8 cellular contexts compared by ENCODE assay signal in genomic region chr5:121962347-121962670, GRCh38. TPM values are rescaled to one million over a fixed set of nuclear protein-coding genes. Genes with fewer than 3 reads are reported as not detected.
A peak's percentile ranks its signal among the peaks of the same experiment; 100 is the strongest.
DNase-seq lines count a peak whose midpoint lies in the region; ATAC-seq and TF ChIP-seq lines count a peak whose summit lies in the region.

No MANE protein-coding gene starts in this region.

- peak overlapping the region; percentile 98 for H3K4me2 ChIP-seq in smooth muscle cell

- H3K27me3 ChIP-seq in gastroesophageal sphincter (peaks cover 4% of the 10 kb centered on the region), smooth muscle cell (ENCODE audit: low read depth) (peaks cover 13% of the 10 kb centered on the region)

- no peaks in the 10 kb centered on the region for H3K9me3 Mint-ChIP-seq in activated T-cell treated with anti-CD3 and anti-CD28 coated beads, Interleukin-2, amount 50 U/mL, for 4 hours

- H3K4me3 ChIP-seq in SK-N-MC (peak overlapping the region; percentile 84), gastroesophageal sphincter (peak overlapping the region; percentile 60 to 80), smooth muscle cell (peak overlapping the region; percentile 84)

- H3K4me1 Mint-ChIP-seq in activated T-cell treated with anti-CD3 and anti-CD28 coated beads, Interleukin-2, amount 50 U/mL, for 4 hours (ENCODE audit: low read depth), result peaks cover 45% of the 10 kb centered on the region

- no peaks in the 10 kb centered on the region for H4K20me1 ChIP-seq in smooth muscle cell (ENCODE audit: low read depth)

- ATAC-seq in activated T-cell treated with anti-CD3 and anti-CD28 coated beads, Interleukin-2, amount 50 U/mL, for 4 hours, result peak; percentile 37 to 38
- ATAC-seq in HG02938 (IDR thresholded peaks at IDR 0.05; ENCODE audit: unreplicated experiment) (peak; percentile 84), gastroesophageal sphincter (no peak)

- H3K4me1 ChIP-seq in gastroesophageal sphincter (peaks cover 3 to 22% (median 6%) of the 10 kb centered on the region in 3 donors), smooth muscle cell (ENCODE audit: low read depth) (peaks cover 17% of the 10 kb centered on the region)

- peaks cover 52% of the 10 kb centered on the region for H3K79me2 ChIP-seq in smooth muscle cell (ENCODE audit: low read depth)

- peaks cover 15% of the 10 kb centered on the region for H3K36me3 Mint-ChIP-seq in activated T-cell treated with anti-CD3 and anti-CD28 coated beads, Interleukin-2, amount 50 U/mL, for 4 hours (ENCODE audit: insufficient read depth)

- DNase-seq in activated T-cell treated with anti-CD3 and anti-CD28 coated beads, Interleukin-2, amount 50 U/mL, for 4 hours, result no peak
- no peak for DNase-seq in activated T-cell treated with anti-CD3 and anti-CD28 coated beads, Interleukin-2, amount 50 U/mL, for 48 hours
- DNase-seq in SK-N-MC (ENCODE audit: low read depth, low spot score), result no peak
- DNase-seq in smooth muscle cell (lab: John Stamatoyannopoulos, UW; ENCODE audit: unreplicated experiment), result no peak
- no peak for DNase-seq in NCI-H2227 (lab: John Stamatoyannopoulos, UW; ENCODE audit: unreplicated experiment)
- no peak for DNase-seq in HuH-7.5 (ENCODE audit: low spot score)

- no peak for TF ChIP-seq POLR2A in gastroesophageal sphincter (IDR thresholded peaks at IDR 0.05)

- TF ChIP-seq CTCF in gastroesophageal sphincter (IDR thresholded peaks at IDR 0.05), result no peak
- no peak for TF ChIP-seq CTCF in smooth muscle cell (IDR thresholded peaks at IDR 0.05; ENCODE audit: borderline replicate concordance, insufficient read depth, poor library complexity, severe bottlenecking)

- peak overlapping the region; percentile 93 for H3K9ac ChIP-seq in SK-N-MC (ENCODE audit: insufficient read length)
- peak overlapping the region; percentile 89 for H3K9ac ChIP-seq in smooth muscle cell (ENCODE audit: low read depth)

- peaks cover 3% of the 10 kb centered on the region for H3F3A ChIP-seq in smooth muscle cell (ENCODE audit: low read depth)

- peaks cover 16% of the 10 kb centered on the region for H3K36me3 ChIP-seq in SK-N-MC (ENCODE audit: insufficient read depth, low read length)
- H3K36me3 ChIP-seq in gastroesophageal sphincter, result no peaks in the 10 kb centered on the region
- H3K36me3 ChIP-seq in smooth muscle cell (ENCODE audit: low read depth), result no peaks in the 10 kb centered on the region

- no peak for TF ChIP-seq EP300 in gastroesophageal sphincter (IDR thresholded peaks at IDR 0.05)

- H3K27ac ChIP-seq in SK-N-MC, result no peak overlapping the region; the same call in 1 of the 2 replicates
- H3K27ac ChIP-seq in gastroesophageal sphincter, result peak overlapping the region in 3 of 4 donors; percentile 74 to 78 (median 77)
- peak overlapping the region; percentile 93 for H3K27ac ChIP-seq in smooth muscle cell (ENCODE audit: low read depth)

- 0% methylated on average over 6 of the region's 6 CpGs for whole genome bisulfite sequencing in gastroesophageal sphincter (ENCODE audit: low coverage in 1 of 2), 2 donors
- WGBS in smooth muscle cell (ENCODE audit: low lambda C conversion rate), result 2% methylated on average over 6 of the region's 6 CpGs

- H3K9me3 ChIP-seq in SK-N-MC (ENCODE audit: low read depth, low read length) (no peaks in the 10 kb centered on the region), gastroesophageal sphincter (peaks cover 0 to 9% (median 0%) of the 10 kb centered on the region in 3 donors), smooth muscle cell (replicated peaks; ENCODE audit: low read depth) (no peaks in the 10 kb centered on the region)

- peak overlapping the region; percentile 78 for H2AFZ ChIP-seq in smooth muscle cell (ENCODE audit: low read depth)

- peak overlapping the region; percentile 95 for H3K4me3 Mint-ChIP-seq in activated T-cell treated with anti-CD3 and anti-CD28 coated beads, Interleukin-2, amount 50 U/mL, for 4 hours

- H3K27me3 Mint-ChIP-seq in activated T-cell treated with anti-CD3 and anti-CD28 coated beads, Interleukin-2, amount 50 U/mL, for 4 hours (ENCODE audit: low read depth), result peaks cover 13% of the 10 kb centered on the region

RNA-seq across cellular contexts. Expression of gene SRFBP1, which starts 0.5 kb away (rescaled TPM):
- 10 to 100 TPM; 24.5 to 27.7 (median 26.5) TPM for total RNA-seq in activated T-cell treated with anti-CD3 and anti-CD28 coated beads, Interleukin-2, amount 50 U/mL, for 4 hours
- total RNA-seq in gastroesophageal sphincter (10 to 100 TPM; 13.1 to 19.8 (median 17.0) TPM), smooth muscle cell (15.1 and 19.0 TPM in 2 replicates)
- 7.0 and 7.1 TPM in 2 replicates for polyA plus RNA-seq in smooth muscle cell
